Comparison of ENCODE assay signal across 9 cellular contexts in genomic region chr9:112331676-112331955, GRCh38. TPM values are rescaled to one million over a fixed set of nuclear protein-coding genes. Genes with fewer than 3 reads are reported as not detected.
DNase-seq lines count a peak whose midpoint lies in the region; ATAC-seq, FAIRE-seq and TF ChIP-seq lines count a peak whose summit lies in the region.
"Had no signal": no experiment of that assay in that cellular context is flagged by ENCODE, and none has a peak within 500 bp of the region (broad histone marks: within the 10 kb centered on the region; RNA-seq: fewer than 3 reads in every experiment).

No MANE protein-coding gene starts in this region.

- CTCF ChIA-PET in activated CD8-positive, alpha-beta T cell treated with anti-CD3 and anti-CD28 coated beads, Interleukin-2, amount 10 ng/mL, durations not matched to agents 7 days and 5 days (lab: Charles Lee) = interaction anchor here (0.9 to 1.7 kb wide), 9 partner anchors 11 to 243 kb away, joined by 3 to 9 read pairs (median 4); partner anchors contain the start of gene HSDL2

- H3K9me3 Mint-ChIP-seq in GM23338 = no peaks in the 10 kb centered on the region
- no peaks in the 10 kb centered on the region for H3K9me3 Mint-ChIP-seq in activated CD8-positive, alpha-beta T cell treated with anti-CD3 and anti-CD28 coated beads, Interleukin-2, amount 10 ng/mL, durations not matched to agents 7 days and 5 days (ENCODE audit: insufficient read depth)

- H3K36me3 Mint-ChIP-seq in GM23338 (ENCODE audit: low read depth) = peaks cover 6% of the 10 kb centered on the region; the same call in 2 of the 3 replicates
- peaks cover 26% of the 10 kb centered on the region for H3K36me3 Mint-ChIP-seq in activated CD8-positive, alpha-beta T cell treated with anti-CD3 and anti-CD28 coated beads, Interleukin-2, amount 10 ng/mL, durations not matched to agents 7 days and 5 days (ENCODE audit: low read depth)

- H3K36me3 ChIP-seq in GM23338 (ENCODE audit: insufficient read depth) = no peaks in the 10 kb centered on the region
- H3K36me3 ChIP-seq in kidney (ENCODE audit: control insufficient read depth in 1 of 2, insufficient read depth in 2 of 2, low read length in 2 of 2) = no peaks in the 10 kb centered on the region

- peak overlapping the region; percentile 98 for H3K4me3 Mint-ChIP-seq in GM23338
- peak overlapping the region; percentile 93 for H3K4me3 Mint-ChIP-seq in activated CD8-positive, alpha-beta T cell treated with anti-CD3 and anti-CD28 coated beads, Interleukin-2, amount 10 ng/mL, durations not matched to agents 7 days and 5 days

- H2AFZ ChIP-seq in GM23338 = no peak overlapping the region

- ATAC-seq in GM23338 (no peak), GM21717 (IDR thresholded peaks at IDR 0.05; ENCODE audit: unreplicated experiment) (no peak)
- no peak for ATAC-seq in activated CD8-positive, alpha-beta T cell treated with anti-CD3 and anti-CD28 coated beads, Interleukin-2, amount 10 ng/mL, durations not matched to agents 7 days and 5 days

- no peaks in the 10 kb centered on the region for H3K9me3 ChIP-seq in kidney (ENCODE audit: control insufficient read depth in 1 of 2, low read length in 2 of 2)

- peaks cover 61% of the 10 kb centered on the region for H3K79me2 ChIP-seq in GM23338 (replicated peaks; ENCODE audit: insufficient read depth)

- peak overlapping the region; percentile 16; the same call in 1 of the 2 replicates for H3K27ac ChIP-seq in 22Rv1
- H3K27ac ChIP-seq in GM23338 (ENCODE audit: low read depth) = no peak overlapping the region
- H3K27ac ChIP-seq in kidney (ENCODE audit: low read depth in 2 of 2, low read length in 2 of 2) = peak overlapping the region in 1 of 2 donors; percentile 68

- peaks cover 22% of the 10 kb centered on the region for H3K4me1 Mint-ChIP-seq in GM23338
- peaks cover 48% of the 10 kb centered on the region for H3K4me1 Mint-ChIP-seq in activated CD8-positive, alpha-beta T cell treated with anti-CD3 and anti-CD28 coated beads, Interleukin-2, amount 10 ng/mL, durations not matched to agents 7 days and 5 days (ENCODE audit: low read depth)

- no peak overlapping the region for H3K27ac Mint-ChIP-seq in GM23338
- peak overlapping the region; percentile 91 for H3K27ac Mint-ChIP-seq in activated CD8-positive, alpha-beta T cell treated with anti-CD3 and anti-CD28 coated beads, Interleukin-2, amount 10 ng/mL, durations not matched to agents 7 days and 5 days

- POLR2A ChIA-PET in activated CD8-positive, alpha-beta T cell treated with anti-CD3 and anti-CD28 coated beads, Interleukin-2, amount 10 ng/mL, durations not matched to agents 7 days and 5 days (lab: Charles Lee) = interaction anchor here (0.8 to 3.9 kb wide), 2 partner anchors 15 to 50 kb away, joined by 3 to 33 read pairs; no protein-coding TSS in a partner anchor

- peaks cover 2% of the 10 kb centered on the region for H3K27me3 Mint-ChIP-seq in GM23338 (ENCODE audit: insufficient read depth, low read depth, poor library complexity)
- no peaks in the 10 kb centered on the region for H3K27me3 Mint-ChIP-seq in activated CD8-positive, alpha-beta T cell treated with anti-CD3 and anti-CD28 coated beads, Interleukin-2, amount 10 ng/mL, durations not matched to agents 7 days and 5 days (ENCODE audit: low read depth)

- no peaks in the 10 kb centered on the region for H3K27me3 ChIP-seq in GM23338 (ENCODE audit: insufficient read depth)

- intact Hi-C loops in kidney (cut with DNase I) = no loop called here

- TF ChIP-seq CTCF in 22Rv1 (IDR thresholded peaks at IDR 0.05) (no peak), GM23338 (conservative IDR thresholded peaks at IDR 0.05; ENCODE audit: low read depth in 2 of 2) (no peak), kidney (IDR thresholded peaks at IDR 0.05; ENCODE audit: borderline replicate concordance, extremely low read depth, insufficient read depth) (no peak)

- H3K9me2 ChIP-seq in GM23338 (ENCODE audit: insufficient read depth) = no peaks in the 10 kb centered on the region

- FAIRE-seq in kidney (lab: Jason Lieb, UNC) (no peak), RCC 7860 (lab: Jason Lieb, UNC) (no peak)

- peak overlapping the region; percentile 76 for H3K4me2 ChIP-seq in GM23338

- H4K20me1 ChIP-seq in GM23338 (replicated peaks; ENCODE audit: insufficient read depth) = peaks cover 8% of the 10 kb centered on the region

- peak overlapping the region in 1 of 2 donors; percentile 83 for H3K9ac ChIP-seq in kidney (ENCODE audit: low read length in 2 of 2)

- DNase-seq in GM23338 (ENCODE audit: low spot score) = no peak
- no peak for DNase-seq in activated CD8-positive, alpha-beta T cell treated with anti-CD3 and anti-CD28 coated beads, Interleukin-2, amount 10 ng/mL, durations not matched to agents 7 days and 5 days
- no peak for DNase-seq in kidney
- no peak for DNase-seq in hepatic stellate cell (ENCODE audit: low spot score)
- DNase-seq in stimulated activated CD4-positive, alpha-beta T cell treated with anti-CD3 and anti-CD28 coated beads, Interleukin-2, amount 100 ng/mL, for 24 hours = no peak
- DNase-seq in RCC 7860 (ENCODE audit: low spot score) = no peak
- DNase-seq: NCI-H2107 had no signal

- H3K4me3 ChIP-seq in GM23338 = peak overlapping the region; percentile 82
- peak overlapping the region; percentile 49 to 81 for H3K4me3 ChIP-seq in kidney (ENCODE audit: low read length in 2 of 2)

- H3K4me1 ChIP-seq in GM23338 (ENCODE audit: insufficient read depth) (peaks cover 28% of the 10 kb centered on the region), kidney (ENCODE audit: control insufficient read depth in 1 of 2, insufficient read depth in 1 of 2, low read depth in 1 of 2, low read length in 2 of 2) (peaks cover 2 to 11% of the 10 kb centered on the region in 2 donors)

- no peaks in the 10 kb centered on the region; the same call in 1 of the 2 replicates for H3F3A ChIP-seq in GM23338 (replicated peaks; ENCODE audit: low read depth)

TF ChIP-seq in GM23338, 12 proteins besides CTCF, POLR2A, EP300 and RAD21:
- TF ChIP-seq CREB1 (CRISPR knock-in tag; IDR thresholded peaks at IDR 0.05; ENCODE audit: low read depth) (no peak), EZH2 (IDR thresholded peaks at IDR 0.05; ENCODE audit: low read depth, unreplicated experiment) (no peak)

RNA-seq across cellular contexts. Expression of gene PTBP3, which starts 1.8 kb away (rescaled TPM):
- total RNA-seq in GM23338 (2014; rRNA removed; shearing (Covaris generic)) = 91.5 and 92.9 TPM in 2 replicates
- polyA plus RNA-seq in GM23338 (2016; fragmentation: Nextera tagmentation; extraction: Ambion mirVana) (17.4 and 20.0 TPM in 2 replicates), kidney (ENCODE audit: insufficient read depth, low read depth, low replicate concordance) (14.0 TPM)
- total RNA-seq in activated CD8-positive, alpha-beta T cell treated with anti-CD3 and anti-CD28 coated beads, Interleukin-2, amount 10 ng/mL, durations not matched to agents 7 days and 5 days = 100 to 1,000 TPM; 156 to 176 TPM
- total RNA-seq in kidney = 86.6 TPM

RNA-seq across cellular contexts. Expression of gene HSDL2, which starts 48.3 kb away (rescaled TPM):
- 13.9 and 15.3 TPM in 2 replicates for total RNA-seq in GM23338 (2014; rRNA removed; shearing (Covaris generic))
- 10.2 and 11.4 TPM in 2 replicates for polyA plus RNA-seq in GM23338 (2016; fragmentation: Nextera tagmentation; extraction: Ambion mirVana)
- total RNA-seq in activated CD8-positive, alpha-beta T cell treated with anti-CD3 and anti-CD28 coated beads, Interleukin-2, amount 10 ng/mL, durations not matched to agents 7 days and 5 days = 10 to 100 TPM; 28.9 to 29.8 TPM
- total RNA-seq in kidney = 30.2 TPM
- polyA plus RNA-seq in kidney (ENCODE audit: insufficient read depth, low read depth, low replicate concordance) = 67.0 TPM
